ENCODE assay signal across 8 cellular contexts in genomic region chr18:79400091-79400590, GRCh38. TPM values are rescaled to one million over a fixed set of nuclear protein-coding genes. Genes with fewer than 3 reads are reported as not detected.
DNase-seq lines count a peak whose midpoint lies in the region; ATAC-seq, FAIRE-seq and TF ChIP-seq lines count a peak whose summit lies in the region.

No MANE protein-coding gene starts in this region.

- no peaks in the 10 kb centered on the region for H3K27me3 ChIP-seq in psoas muscle (ENCODE audit: insufficient read depth in 3 of 3, low read length in 2 of 3)

- peak; percentile 41 for ATAC-seq in Right ventricle myocardium superior (ENCODE audit: poor library complexity)
- ATAC-seq in psoas muscle: peak in 3 of 4 donors; percentile 23 to 30 (median 27)
- no peak for ATAC-seq in GM21367 (IDR thresholded peaks at IDR 0.05; ENCODE audit: unreplicated experiment)

- WGBS in psoas muscle, 3 donors: 0 to 1% (median 0%) methylated on average over 21 to 71 of the region's 71 CpGs

- H3K9me3 ChIP-seq in psoas muscle: no peaks in the 10 kb centered on the region

- FAIRE-seq in GM12892 (lab: Jason Lieb, UNC): no peak

- TF ChIP-seq CTCF in LNCaP clone FGC (IDR thresholded peaks at IDR 0.05; ENCODE audit: control insufficient read depth, extremely low read depth, insufficient read depth) (no peak), psoas muscle (IDR thresholded peaks at IDR 0.05) (no peak)

- peak overlapping the region; percentile 91 for H3K27ac ChIP-seq in psoas muscle

- H3K36me3 ChIP-seq in psoas muscle (ENCODE audit: insufficient read depth in 1 of 2, low read depth in 1 of 2): no peaks in the 10 kb centered on the region

- intact Hi-C loops in Right ventricle myocardium superior (cut with DNase I) (loop anchor here (10.0 kb wide), 1 partner anchor 55 kb away; no protein-coding TSS in a partner anchor), psoas muscle (cut with DNase I) (loop anchor here in 1 of 2 donors (5.0 kb wide), 1 partner anchor 107 kb away; no protein-coding TSS in a partner anchor)

- DNase-seq in GM12892 (ENCODE audit: insufficient read length): peak; percentile 74
- DNase-seq in LNCaP clone FGC (ENCODE audit: low read depth): no peak
- peak; percentile 75 to 76 for DNase-seq in activated T-cell treated with anti-CD3 and anti-CD28 coated beads, Interleukin-2, amount 50 U/mL, for 48 hours
- DNase-seq in Right ventricle myocardium superior: peak; percentile 89
- peak; percentile 79 to 82 for DNase-seq in psoas muscle
- DNase-seq in NCI-H82 treated with DMSO at 0.1 percent for 48 hours (lab: John Stamatoyannopoulos, UW; ENCODE audit: unreplicated experiment): no peak
- no peak for DNase-seq in NCI-H2107 treated with DMSO at 0.1 percent for 48 hours (lab: John Stamatoyannopoulos, UW; ENCODE audit: unreplicated experiment)

- peak overlapping the region; percentile 53 for H3K4me3 ChIP-seq in LNCaP clone FGC (ENCODE audit: low read depth, low read length)
- H3K4me3 ChIP-seq in psoas muscle: peak overlapping the region; percentile 81

- H3K4me1 ChIP-seq in psoas muscle: peaks cover 47% of the 10 kb centered on the region

- TF ChIP-seq POLR2A in GM12892 (IDR thresholded peaks at IDR 0.05; ENCODE audit: low read depth, low read length): no peak

RNA-seq across cellular contexts. Expression of gene NFATC1, which starts 4.4 kb away (rescaled TPM):
- 13.0 TPM for polyA plus RNA-seq in GM12892 (2012; ENCODE audit: missing spikeins)
- 19.8 TPM for total RNA-seq in Right ventricle myocardium superior
- 10 to 100 TPM; 21.0 to 28.7 (median 24.2) TPM for total RNA-seq in psoas muscle
- polyA plus RNA-seq in psoas muscle: 10 to 100 TPM in 2 of 3 donors, 1 to 10 TPM in 1; 3.0 to 20.8 (median 15.4) TPM

Comparison
In these comparisons a context has a peak if more than half of its experiments do, and no peak if none do; other contexts are left out.
1. DNase-seq: peak in GM12892 (single experiment), activated T-cell treated with anti-CD3 and anti-CD28 coated beads, Interleukin-2, amount 50 U/mL, for 48 hours (2 of 2), Right ventricle myocardium superior (single experiment) and psoas muscle (2 of 2); none in LNCaP clone FGC (single experiment), NCI-H82 treated with DMSO at 0.1 percent for 48 hours (single experiment) and NCI-H2107 treated with DMSO at 0.1 percent for 48 hours (single experiment).